2 cellular contexts compared by ENCODE assay signal in genomic region chr19:17325881-17326594, GRCh38.
A peak's percentile ranks its signal among the peaks of the same experiment; 100 is the strongest.
TF ChIP-seq lines count a peak whose summit lies in the region.

No MANE protein-coding gene starts in this region.

TF ChIP-seq in liver, 16 proteins besides CTCF, POLR2A, EP300 and RAD21:
- peak; percentile 14 to 34 for TF ChIP-seq RXRA (IDR thresholded peaks at IDR 0.05)
- no peak for TF ChIP-seq ATF3 (IDR thresholded peaks at IDR 0.05)
- no peak for TF ChIP-seq NR2F2 (IDR thresholded peaks at IDR 0.05)
- no peak for TF ChIP-seq YY1 (IDR thresholded peaks at IDR 0.05)
- peak; percentile 41 to 45 for TF ChIP-seq HNF4A (conservative IDR thresholded peaks at IDR 0.05)
- TF ChIP-seq TAF1 (conservative IDR thresholded peaks at IDR 0.05), result no peak
- no peak for TF ChIP-seq GABPA (IDR thresholded peaks at IDR 0.05 in 1 of 2, conservative IDR thresholded peaks at IDR 0.05 in 1 of 2)
- no peak for TF ChIP-seq JUND (IDR thresholded peaks at IDR 0.05)
- TF ChIP-seq EGR1 (IDR thresholded peaks at IDR 0.05; ENCODE audit: low read depth in 2 of 2), result no peak
TF ChIP-seq in liver: peak in this region for 2.

TF ChIP-seq in HepG2, 621 proteins besides CTCF, POLR2A, EP300 and RAD21:
- TF ChIP-seq BRD4 (CRISPR knock-in tag; IDR thresholded peaks at IDR 0.05) (no peak), ZNF878 (CRISPR knock-in tag; IDR thresholded peaks at IDR 0.05) (no peak), ZBTB2 (CRISPR knock-in tag; IDR thresholded peaks at IDR 0.05; ENCODE audit: low read depth) (no peak), ZBTB37 (CRISPR knock-in tag; IDR thresholded peaks at IDR 0.05) (no peak), ZNF512 (CRISPR knock-in tag; IDR thresholded peaks at IDR 0.05) (no peak)
